ENCODE assay signal across 9 cellular contexts in genomic region chr7:90262438-90262837, GRCh38. TPM values are rescaled to one million over a fixed set of nuclear protein-coding genes. Genes with fewer than 3 reads are reported as not detected.
A peak's percentile ranks its signal among the peaks of the same experiment; 100 is the strongest.
DNase-seq lines count a peak whose midpoint lies in the region; ATAC-seq and TF ChIP-seq lines count a peak whose summit lies in the region.
"Had no signal": no experiment of that assay in that cellular context is flagged by ENCODE, and none has a peak within 500 bp of the region (broad histone marks: within the 10 kb centered on the region; RNA-seq: fewer than 3 reads in every experiment).

No MANE protein-coding gene starts in this region.

- peak; percentile 60 for ATAC-seq in GM19023 (IDR thresholded peaks at IDR 0.05; ENCODE audit: unreplicated experiment)
- peak; percentile 91 for ATAC-seq in HG03354 (IDR thresholded peaks at IDR 0.05; ENCODE audit: poor library complexity, severe bottlenecking, unreplicated experiment)
- ATAC-seq in gastrocnemius medialis: no peak

- no peaks in the 10 kb centered on the region for H3K36me3 ChIP-seq in BE2C
- no peaks in the 10 kb centered on the region for H3K36me3 ChIP-seq in OCI-LY3 (replicated peaks; ENCODE audit: low read depth, low read length)
- H3K36me3 ChIP-seq in esophagus squamous epithelium: no peaks in the 10 kb centered on the region
- H3K36me3 ChIP-seq in gastrocnemius medialis: no peaks in the 10 kb centered on the region

- H3K9ac ChIP-seq in OCI-LY3 (ENCODE audit: low read length): no peak overlapping the region

- TF ChIP-seq CTCF in BE2C (IDR thresholded peaks at IDR 0.05; ENCODE audit: low read depth, low read length): peak; percentile 40
- peak; percentile 61 for TF ChIP-seq CTCF in OCI-LY3 (IDR thresholded peaks at IDR 0.05; ENCODE audit: low read depth, low read length)
- TF ChIP-seq CTCF in esophagus squamous epithelium (IDR thresholded peaks at IDR 0.05): peak in 5 of 6 experiments; percentile 38 to 71 (median 50)
- peak in 3 of 5 experiments; percentile 11 to 25 (median 23) for TF ChIP-seq CTCF in gastrocnemius medialis (IDR thresholded peaks at IDR 0.05 in 4 of 5, conservative IDR thresholded peaks at IDR 0.05 in 1 of 5)

- H2AFZ ChIP-seq in OCI-LY3 (ENCODE audit: low read depth, low read length): no peak overlapping the region

- TF ChIP-seq POLR2A in esophagus squamous epithelium (IDR thresholded peaks at IDR 0.05): no peak
- no peak for TF ChIP-seq POLR2A in gastrocnemius medialis (IDR thresholded peaks at IDR 0.05)

- in situ Hi-C loops in gastrocnemius medialis (cut with MboI; ENCODE audit: low sequenced_read_pairs in 4 of 4): loop anchor here in 1 of 4 donors (25.0 kb wide), 1 partner anchor 100 kb away; the partner anchor contains the start of gene STEAP1

- no peak overlapping the region for H3K27ac ChIP-seq in OCI-LY3 (ENCODE audit: low read length)
- H3K27ac ChIP-seq in esophagus squamous epithelium: no peak overlapping the region
- no peak overlapping the region for H3K27ac ChIP-seq in gastrocnemius medialis

- DNase-seq in BE2C (no peak), esophagus squamous epithelium (lab: John Stamatoyannopoulos, UW) (no peak), gastrocnemius medialis (no peak), hepatic stellate cell (ENCODE audit: low spot score) (no peak), NCI-H226 (no peak)

- H3K27me3 ChIP-seq in BE2C (peaks cover 7% of the 10 kb centered on the region; the same call in 1 of the 2 replicates), OCI-LY3 (ENCODE audit: low read depth, low read length) (no peaks in the 10 kb centered on the region), esophagus squamous epithelium (no peaks in the 10 kb centered on the region), gastrocnemius medialis (no peaks in the 10 kb centered on the region)

- H3K4me2 ChIP-seq in OCI-LY3 (ENCODE audit: low read length): no peak overlapping the region

- intact Hi-C loops in esophagus squamous epithelium (cut with DNase I) (no loop called here), gastrocnemius medialis (cut with DNase I; ENCODE audit: low total_unique reads) (loop anchor here (5.0 kb wide), 1 partner anchor 110 kb away; the partner anchor contains the start of gene STEAP1)

- H3K4me1 ChIP-seq in BE2C: no peaks in the 10 kb centered on the region
- H3K4me1 ChIP-seq in OCI-LY3 (ENCODE audit: low read length): no peaks in the 10 kb centered on the region
- H3K4me1 ChIP-seq in esophagus squamous epithelium: no peaks in the 10 kb centered on the region
- H3K4me1 ChIP-seq in gastrocnemius medialis: no peaks in the 10 kb centered on the region

- no peaks in the 10 kb centered on the region for H4K20me1 ChIP-seq in OCI-LY3 (ENCODE audit: insufficient read depth, low read length)

- no peaks in the 10 kb centered on the region for H3K79me2 ChIP-seq in OCI-LY3 (ENCODE audit: low read length)

- no peak overlapping the region for H3K4me3 ChIP-seq in BE2C (ENCODE audit: low read depth, low read length)
- no peak overlapping the region for H3K4me3 ChIP-seq in OCI-LY3 (ENCODE audit: low read length)
- H3K4me3 ChIP-seq in esophagus squamous epithelium: no peak overlapping the region
- no peak overlapping the region for H3K4me3 ChIP-seq in gastrocnemius medialis

- no peaks in the 10 kb centered on the region for H3K9me3 ChIP-seq in BE2C
- H3K9me3 ChIP-seq in OCI-LY3 (ENCODE audit: insufficient read depth, low read length): no peaks in the 10 kb centered on the region
- H3K9me3 ChIP-seq in esophagus squamous epithelium: no peaks in the 10 kb centered on the region
- H3K9me3 ChIP-seq in gastrocnemius medialis: no peaks in the 10 kb centered on the region

RNA-seq across cellular contexts. Expression of gene CFAP69, which starts 17.5 kb away (rescaled TPM):
- not detected for polyA plus RNA-seq in BE2C (2012; ENCODE audit: insufficient read depth, insufficient read length, low read depth)
- total RNA-seq in esophagus squamous epithelium (1 to 10 TPM; 1.8 to 9.0 (median 2.0) TPM), gastrocnemius medialis (1 to 10 TPM in 2 of 4 donors, under 1 TPM in 1, not detected in 1; 0.62 to 4.9 (median 1.6) TPM)

RNA-seq across cellular contexts. Expression of gene STEAP2, which starts 50.9 kb away (rescaled TPM):
- polyA plus RNA-seq in BE2C (2012; ENCODE audit: insufficient read depth, insufficient read length, low read depth): not detected
- total RNA-seq in esophagus squamous epithelium (10 to 100 TPM in 1 of 4 donors, 1 to 10 TPM in 3; 3.1 to 15.4 (median 7.0) TPM), gastrocnemius medialis (1 to 10 TPM in 2 of 4 donors, under 1 TPM in 2; 0.20 to 3.5 (median 1.2) TPM)

RNA-seq across cellular contexts. Expression of gene FAM237B, which starts 58.7 kb away (rescaled TPM):
- not detected for polyA plus RNA-seq in BE2C (2012; ENCODE audit: insufficient read depth, insufficient read length, low read depth)
- total RNA-seq in esophagus squamous epithelium (not detected), gastrocnemius medialis (not detected)
- polyA plus RNA-seq: thymus had no signal

Comparison
In these comparisons a context has a peak if more than half of its experiments do, and no peak if none do; other contexts are left out.
1. ATAC-seq: peak in GM19023 (single experiment) and HG03354 (single experiment); none in gastrocnemius medialis (0 of 2).
2. Peak in every context shown above with its lines, with median percentiles within 50 percentile points of each other: CTCF ChIP-seq.